Comparison of ENCODE assay signal across 1 cellular context in genomic region chr6:56954389-56955170, GRCh38.
TF ChIP-seq lines count a peak whose summit lies in the region.

TSS of gene BEND6 (plus strand) at chr6:56955107. CDS start at chr6:56981811, 26,704 bp downstream.

TF ChIP-seq in K562, 482 proteins besides CTCF, POLR2A, EP300 and RAD21 (continued from another document and continues in another):
- TF ChIP-seq VEZF1 (CRISPR knock-in tag; IDR thresholded peaks at IDR 0.05) (peak; percentile 88), ZNF217 (CRISPR knock-in tag; IDR thresholded peaks at IDR 0.05) (no peak), SOX6 (IDR thresholded peaks at IDR 0.05) (no peak), RB1 (IDR thresholded peaks at IDR 0.05; ENCODE audit: low read depth) (peak; percentile 33; the same call in 1 of the 2 replicates), ZNF395 (CRISPR knock-in tag; IDR thresholded peaks at IDR 0.05) (peak; percentile 88), TEAD1 (CRISPR knock-in tag; IDR thresholded peaks at IDR 0.05) (0 out of 4 replicates have a peak, but pooled peaks of 1 of the 2 experiments have one; percentile 37), HMG20A (CRISPR knock-in tag; conservative IDR thresholded peaks at IDR 0.05) (no peak), HINFP (tag; conservative IDR thresholded peaks at IDR 0.05; ENCODE audit: low read depth) (no peak), BRF1 (IDR thresholded peaks at IDR 0.05; ENCODE audit: borderline replicate concordance, extremely low read depth, insufficient read length) (no peak), ARID4B (CRISPR knock-in tag; IDR thresholded peaks at IDR 0.05) (peak; percentile 27; the same call in 1 of the 2 replicates), ZBTB17 (CRISPR knock-in tag; IDR thresholded peaks at IDR 0.05) (no peak), BHLHE40 (IDR thresholded peaks at IDR 0.05; ENCODE audit: low read length) (no peak; the same call in 1 of the 2 replicates), CBFB (CRISPR knock-in tag; IDR thresholded peaks at IDR 0.05) (no peak), HNRNPL (IDR thresholded peaks at IDR 0.05; ENCODE audit: low read depth, low read length) (peak; percentile 64; the same call in 1 of the 2 replicates), TCF15 (CRISPR knock-in tag; IDR thresholded peaks at IDR 0.05) (no peak), ZBTB34 (CRISPR knock-in tag; IDR thresholded peaks at IDR 0.05) (no peak), TAF1 (IDR thresholded peaks at IDR 0.05; ENCODE audit: control insufficient read depth, extremely low read depth, insufficient read depth, low read length, severe bottlenecking) (peak; percentile 15), RBM25 (IDR thresholded peaks at IDR 0.05; ENCODE audit: low read depth, low read length, severe bottlenecking) (no peak), CBX1 (IDR thresholded peaks at IDR 0.05; ENCODE audit: low read depth) (0 out of 2 replicates have a peak, but pooled peaks have one; percentile 4), SAP30 (IDR thresholded peaks at IDR 0.05; ENCODE audit: borderline replicate concordance, insufficient read depth, low read depth, low read length, poor library complexity, severe bottlenecking) (peak; percentile 50), CREM (IDR thresholded peaks at IDR 0.05; ENCODE audit: low read depth) (peak; percentile 84), ZNF3 (CRISPR knock-in tag; IDR thresholded peaks at IDR 0.05) (no peak), KLF1 (tag; IDR thresholded peaks at IDR 0.05) (0 out of 2 replicates have a peak, but pooled peaks have one; percentile 23), GTF2F1 (IDR thresholded peaks at IDR 0.05; ENCODE audit: low read depth, low read length) (no peak), TEAD4 (IDR thresholded peaks at IDR 0.05; ENCODE audit: low read length) (no peak), TEAD4 (CRISPR knock-in tag; IDR thresholded peaks at IDR 0.05; ENCODE audit: borderline replicate concordance) (no peak), LCOR (CRISPR knock-in tag; IDR thresholded peaks at IDR 0.05) (no peak), MYNN (IDR thresholded peaks at IDR 0.05) (no peak), MYNN (CRISPR knock-in tag; IDR thresholded peaks at IDR 0.05) (no peak), L3MBTL2 (IDR thresholded peaks at IDR 0.05) (peak; percentile 22; the same call in 1 of the 2 replicates), MYC (IDR thresholded peaks at IDR 0.05; ENCODE audit: low read depth, low read length) (peak; percentile 30; the same call in 1 of the 2 replicates), MYC (CRISPR knock-in tag; IDR thresholded peaks at IDR 0.05; ENCODE audit: borderline replicate concordance, low read depth) (no peak), NR4A1 (CRISPR knock-in tag; IDR thresholded peaks at IDR 0.05) (no peak), NR4A1 (tag; IDR thresholded peaks at IDR 0.05) (0 out of 2 replicates have a peak, but pooled peaks have one; percentile 25), TRIM24 (IDR thresholded peaks at IDR 0.05) (no peak), ZC3H4 (CRISPR knock-in tag; IDR thresholded peaks at IDR 0.05; ENCODE audit: borderline replicate concordance) (no peak), SRSF9 (IDR thresholded peaks at IDR 0.05; ENCODE audit: borderline replicate concordance, low read depth, low read length) (no peak), GTF2B (IDR thresholded peaks at IDR 0.05; ENCODE audit: extremely low read depth, insufficient read length) (no peak), ZNF639 (CRISPR knock-in tag; conservative IDR thresholded peaks at IDR 0.05 in 1 of 2, IDR thresholded peaks at IDR 0.05 in 1 of 2) (peak in 1 of 2 experiments; percentile 82; a peak in 2 of 4 replicates), NCOA6 (IDR thresholded peaks at IDR 0.05) (peak; percentile 71; the same call in 1 of the 2 replicates), E2F6 (IDR thresholded peaks at IDR 0.05; ENCODE audit: borderline replicate concordance in 1 of 2, extremely low read depth in 1 of 2, insufficient read depth in 1 of 2, insufficient read length in 1 of 2, low read depth in 1 of 2, low read length in 1 of 2, poor library complexity in 1 of 2, severe bottlenecking in 1 of 2) (peak; percentile 61 to 73), ZNF655 (CRISPR knock-in tag; IDR thresholded peaks at IDR 0.05) (no peak), HMBOX1 (IDR thresholded peaks at IDR 0.05) (no peak)
